Comparison of ENCODE assay signal across 8 cellular contexts in genomic region chr21:26171310-26172100, GRCh38. TPM values are rescaled to one million over a fixed set of nuclear protein-coding genes. Genes with fewer than 3 reads are reported as not detected.
A peak's percentile ranks its signal among the peaks of the same experiment; 100 is the strongest.
DNase-seq lines count a peak whose midpoint lies in the region; ATAC-seq and TF ChIP-seq lines count a peak whose summit lies in the region.

No MANE protein-coding gene starts in this region.

- H3K9ac ChIP-seq in HUES64 (ENCODE audit: low read depth, low read length): peak overlapping the region; percentile 97
- peak overlapping the region; percentile 96 for H3K9ac ChIP-seq in iPS-18a (ENCODE audit: low read length)
- H3K9ac ChIP-seq in smooth muscle cell (ENCODE audit: low read depth): peak overlapping the region; percentile 87

- peaks cover 16% of the 10 kb centered on the region for H3K4me1 Mint-ChIP-seq in activated naive CD8-positive, alpha-beta T cell treated with anti-CD3 and anti-CD28 coated beads for 36 hours

- peak overlapping the region; percentile 91 for H3K4me3 Mint-ChIP-seq in activated naive CD8-positive, alpha-beta T cell treated with anti-CD3 and anti-CD28 coated beads for 36 hours

- ATAC-seq in HG03045 (IDR thresholded peaks at IDR 0.05; ENCODE audit: unreplicated experiment): no peak
- no peak for ATAC-seq in HG03571 (IDR thresholded peaks at IDR 0.05; ENCODE audit: unreplicated experiment)

- H3K4me3 ChIP-seq in HUES64 (ENCODE audit: low read length): peak overlapping the region; percentile 95
- peak overlapping the region; percentile 97 for H3K4me3 ChIP-seq in iPS-18a (ENCODE audit: low read length)
- peak overlapping the region; percentile 91 for H3K4me3 ChIP-seq in smooth muscle cell

- no peak for TF ChIP-seq CTCF in smooth muscle cell (IDR thresholded peaks at IDR 0.05; ENCODE audit: borderline replicate concordance, insufficient read depth, poor library complexity, severe bottlenecking)

- H4K20me1 ChIP-seq in smooth muscle cell (ENCODE audit: low read depth): peaks cover 25% of the 10 kb centered on the region

- H3K27ac Mint-ChIP-seq in activated naive CD8-positive, alpha-beta T cell treated with anti-CD3 and anti-CD28 coated beads for 36 hours: no peak overlapping the region

- no peaks in the 10 kb centered on the region for H3K9me3 Mint-ChIP-seq in activated naive CD8-positive, alpha-beta T cell treated with anti-CD3 and anti-CD28 coated beads for 36 hours

- H3K9me3 ChIP-seq in HUES64 (ENCODE audit: insufficient read depth, low read depth, low read length) (no peaks in the 10 kb centered on the region), iPS-18a (ENCODE audit: control insufficient read depth, low read depth, low read length) (no peaks in the 10 kb centered on the region), smooth muscle cell (replicated peaks; ENCODE audit: low read depth) (no peaks in the 10 kb centered on the region)

- H3K36me3 ChIP-seq in HUES64 (ENCODE audit: insufficient read depth, low read length) (no peaks in the 10 kb centered on the region), iPS-18a (ENCODE audit: control insufficient read depth, low read depth, low read length) (no peaks in the 10 kb centered on the region), smooth muscle cell (ENCODE audit: low read depth) (no peaks in the 10 kb centered on the region)

- H3K27me3 ChIP-seq in HUES64 (ENCODE audit: insufficient read depth, low read length): no peaks in the 10 kb centered on the region
- H3K27me3 ChIP-seq in iPS-18a (ENCODE audit: control insufficient read depth, insufficient read depth, low read length): peaks cover 12% of the 10 kb centered on the region
- H3K27me3 ChIP-seq in smooth muscle cell (ENCODE audit: low read depth): no peaks in the 10 kb centered on the region

- 49% methylated on average over 17 of the region's 17 CpGs for WGBS in HUES64
- WGBS in smooth muscle cell (ENCODE audit: low lambda C conversion rate): 57% methylated on average over 17 of the region's 17 CpGs

- no peaks in the 10 kb centered on the region for H3F3A ChIP-seq in smooth muscle cell (ENCODE audit: low read depth)

- no peak for DNase-seq in activated naive CD8-positive, alpha-beta T cell treated with anti-CD3 and anti-CD28 coated beads for 36 hours
- no peak for DNase-seq in smooth muscle cell (lab: John Stamatoyannopoulos, UW; ENCODE audit: unreplicated experiment)
- no peak for DNase-seq in cortex of kidney (lab: John Stamatoyannopoulos, UW)
- DNase-seq in occipital lobe (lab: John Stamatoyannopoulos, UW): no peak

- H3K4me1 ChIP-seq in HUES64 (ENCODE audit: insufficient read depth, low read length) (peaks cover 28% of the 10 kb centered on the region), iPS-18a (ENCODE audit: control insufficient read depth, low read depth, low read length) (peaks cover 35% of the 10 kb centered on the region), smooth muscle cell (ENCODE audit: low read depth) (peaks cover 27% of the 10 kb centered on the region)

- peak overlapping the region; percentile 73 for H2AFZ ChIP-seq in smooth muscle cell (ENCODE audit: low read depth)

- H3K27ac ChIP-seq in HUES64 (ENCODE audit: low read depth, low read length): no peak overlapping the region
- no peak overlapping the region for H3K27ac ChIP-seq in iPS-18a (ENCODE audit: low read length)
- H3K27ac ChIP-seq in smooth muscle cell (ENCODE audit: low read depth): no peak overlapping the region

- H3K79me2 ChIP-seq in smooth muscle cell (ENCODE audit: low read depth): peaks cover 39% of the 10 kb centered on the region

- peaks cover 5% of the 10 kb centered on the region for H3K36me3 Mint-ChIP-seq in activated naive CD8-positive, alpha-beta T cell treated with anti-CD3 and anti-CD28 coated beads for 36 hours

- peaks cover 12% of the 10 kb centered on the region for H3K27me3 Mint-ChIP-seq in activated naive CD8-positive, alpha-beta T cell treated with anti-CD3 and anti-CD28 coated beads for 36 hours

- peak overlapping the region; percentile 86 for H3K4me2 ChIP-seq in smooth muscle cell

RNA-seq across cellular contexts. Expression of gene APP, which starts 0.9 kb away (rescaled TPM):
- 335 TPM for polyA plus RNA-seq in HUES64 (2013, experiment 1 of 2)
- 380 TPM for polyA plus RNA-seq in HUES64 (2013, experiment 2 of 2)
- total RNA-seq in activated naive CD8-positive, alpha-beta T cell treated with anti-CD3 and anti-CD28 coated beads for 36 hours: 10 to 100 TPM; 50.9 to 53.7 TPM
- 431 and 459 TPM in 2 replicates for total RNA-seq in smooth muscle cell
- 61.6 and 65.3 TPM in 2 replicates for polyA plus RNA-seq in smooth muscle cell
- 354 TPM for total RNA-seq in occipital lobe
